Comparison of ENCODE assay signal across 8 cellular contexts in the genomic region with DNA sequence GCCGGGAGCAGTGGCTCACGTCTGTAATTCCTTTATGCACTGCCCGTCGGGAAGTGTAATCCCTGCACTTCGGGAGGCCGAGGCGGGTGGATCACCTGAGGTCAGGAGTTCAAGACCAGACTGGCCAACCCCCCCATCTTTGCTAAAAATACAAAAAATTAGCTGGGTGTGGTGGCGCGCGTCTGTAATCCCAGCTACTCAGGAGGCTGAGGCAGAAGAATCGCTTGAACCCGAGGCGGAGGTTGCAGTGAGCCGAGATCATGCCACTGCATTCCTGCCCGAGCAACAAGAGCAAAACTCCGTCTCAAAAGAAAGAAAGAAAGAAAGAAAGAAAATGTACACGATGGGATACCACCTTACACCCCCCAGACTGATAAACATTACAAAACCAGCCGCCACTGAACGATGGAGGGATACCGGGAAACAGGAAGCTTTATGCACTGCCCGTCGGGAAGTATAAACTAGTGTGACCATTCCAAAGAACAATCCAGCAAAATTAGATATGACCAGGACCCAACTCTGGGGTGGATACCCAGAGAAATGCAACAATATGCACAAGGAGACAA. TPM values are rescaled to one million over a fixed set of nuclear protein-coding genes. Genes with fewer than 3 reads are reported as not detected.
A peak's percentile ranks its signal among the peaks of the same experiment; 100 is the strongest.
DNase-seq lines count a peak whose midpoint lies in the region; ATAC-seq and TF ChIP-seq lines count a peak whose summit lies in the region.

No MANE protein-coding gene starts in this region.

- no peaks in the 10 kb centered on the region for H3K27me3 Mint-ChIP-seq in T-helper 2 cell treated with Interferon-gamma antibody and Interleukin-4, amounts not matched to agents 5 μg/mL and 100 μg/mL, for 36 hours (ENCODE audit: low read depth)

- H3K27me3 ChIP-seq in left lung = no peaks in the 10 kb centered on the region
- no peaks in the 10 kb centered on the region for H3K27me3 ChIP-seq in testis

- ATAC-seq in left lung (peak; percentile 3), HG02759 (IDR thresholded peaks at IDR 0.05; ENCODE audit: unreplicated experiment) (no peak), GM21447 (IDR thresholded peaks at IDR 0.05; ENCODE audit: unreplicated experiment) (no peak)

- H3K4me3 ChIP-seq in left lung (peak overlapping the region; percentile 83 to 93), testis (peak overlapping the region; percentile 83 to 86)

- H3K36me3 Mint-ChIP-seq in T-helper 2 cell treated with Interferon-gamma antibody and Interleukin-4, amounts not matched to agents 5 μg/mL and 100 μg/mL, for 36 hours (ENCODE audit: low read depth) = peaks cover 20% of the 10 kb centered on the region

- H3K36me3 ChIP-seq in left lung (peaks cover 0 to 27% of the 10 kb centered on the region in 2 donors), testis (ENCODE audit: low read depth, missing control alignments) (no peaks in the 10 kb centered on the region)

- H3K4me1 Mint-ChIP-seq in T-helper 2 cell treated with Interferon-gamma antibody and Interleukin-4, amounts not matched to agents 5 μg/mL and 100 μg/mL, for 36 hours (ENCODE audit: low read depth) = peaks cover 18% of the 10 kb centered on the region

- no peak for DNase-seq in T-helper 2 cell treated with Interferon-gamma antibody and Interleukin-4, amounts not matched to agents 5 μg/mL and 100 μg/mL, for 36 hours (ENCODE audit: low spot score)
- DNase-seq in T-helper 2 cell (no peak), left lung (no peak), testis (no peak), NCI-H82 (lab: John Stamatoyannopoulos, UW) (no peak)

- TF ChIP-seq CTCF in left lung (IDR thresholded peaks at IDR 0.05) (no peak), testis (IDR thresholded peaks at IDR 0.05) (no peak)

- H3K27ac ChIP-seq in angular gyrus (ENCODE audit: low read depth, low read length) = peak overlapping the region; percentile 63
- H3K27ac ChIP-seq in left lung = peak overlapping the region; percentile 84 to 86
- peak overlapping the region; percentile 8 to 90 for H3K27ac ChIP-seq in testis

- intact Hi-C loops in left lung (cut with DNase I) = no loop called here
- intact Hi-C loops in testis (cut with DNase I; ENCODE audit: low total_unique reads) = no loop called here

- H3K4me3 Mint-ChIP-seq in T-helper 2 cell treated with Interferon-gamma antibody and Interleukin-4, amounts not matched to agents 5 μg/mL and 100 μg/mL, for 36 hours = peak overlapping the region; percentile 99

- 10 to 19% methylated on average over 22 of the region's 22 CpGs for WGBS in testis, 2 donors

- H3K9me3 Mint-ChIP-seq in T-helper 2 cell treated with Interferon-gamma antibody and Interleukin-4, amounts not matched to agents 5 μg/mL and 100 μg/mL, for 36 hours = no peaks in the 10 kb centered on the region

- peak overlapping the region; percentile 21 for H3K27ac Mint-ChIP-seq in T-helper 2 cell treated with Interferon-gamma antibody and Interleukin-4, amounts not matched to agents 5 μg/mL and 100 μg/mL, for 36 hours

- H3K4me1 ChIP-seq in left lung (peaks cover 8 to 48% of the 10 kb centered on the region in 2 donors), testis (no peaks in the 10 kb centered on the region)

- H3K9me3 ChIP-seq in left lung (no peaks in the 10 kb centered on the region), testis (no peaks in the 10 kb centered on the region)

- no peak for TF ChIP-seq POLR2A in testis (IDR thresholded peaks at IDR 0.05)

RNA-seq across cellular contexts. Expression of gene ABCD4, which starts 1.1 kb away (rescaled TPM):
- total RNA-seq in left lung = 10 to 100 TPM; 37.0 to 41.1 TPM
- 10 to 100 TPM; 86.7 to 89.4 TPM for total RNA-seq in testis
- 53.8 TPM for polyA plus RNA-seq in testis (ENCODE audit: insufficient read depth, low read depth, low replicate concordance)

RNA-seq across cellular contexts. Expression of gene VRTN, which starts 46.6 kb away (rescaled TPM):
- total RNA-seq in left lung = not detected
- 1 to 10 TPM in 1 of 2 donors, under 1 TPM in 1; 0.47 to 1.6 TPM for total RNA-seq in testis
- 3.5 TPM for polyA plus RNA-seq in testis (ENCODE audit: insufficient read depth, low read depth, low replicate concordance)
